Comparison of ENCODE assay signal across 28 cellular contexts in the genomic region with DNA sequence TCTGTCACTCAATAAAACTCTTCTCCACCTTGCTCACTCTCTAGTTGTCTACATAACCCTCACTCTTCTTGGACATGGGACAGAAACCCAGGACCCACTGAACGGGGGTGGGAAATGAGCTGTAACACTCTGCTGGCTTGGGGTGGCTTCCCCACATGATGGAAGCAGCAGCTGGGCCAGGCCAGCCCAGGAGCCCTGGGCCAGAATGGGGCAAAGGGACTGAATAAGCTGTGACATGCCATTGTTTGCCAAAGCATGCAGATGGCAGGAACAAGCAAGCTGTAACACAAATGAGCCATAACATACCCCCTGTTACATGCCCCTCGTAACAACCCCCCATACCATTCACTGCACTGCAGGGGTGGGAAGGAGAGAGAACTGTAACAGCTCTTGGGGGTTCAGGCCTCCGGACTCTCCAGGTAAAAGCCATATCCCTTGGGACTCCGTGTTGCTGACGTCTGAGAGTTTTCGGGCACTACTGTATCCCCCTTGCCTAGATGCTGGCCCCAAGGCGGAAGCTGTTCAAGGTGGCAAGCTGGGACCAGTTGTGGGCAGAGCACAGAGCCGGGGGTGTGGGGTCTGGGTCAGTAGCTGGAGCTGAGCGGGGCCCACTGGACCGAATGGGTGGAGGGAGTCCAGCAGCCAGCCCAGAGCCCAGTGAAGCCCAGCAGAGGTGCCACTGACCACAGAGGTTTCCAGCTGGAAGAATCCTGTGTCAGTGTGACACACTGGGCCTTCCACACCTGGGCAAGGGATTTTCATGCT. TPM values are rescaled to one million over a fixed set of nuclear protein-coding genes. Genes with fewer than 3 reads are reported as not detected.
A peak's percentile ranks its signal among the peaks of the same experiment; 100 is the strongest.
DNase-seq lines count a peak whose midpoint lies in the region; TF ChIP-seq lines count a peak whose summit lies in the region.
"Had no signal": no experiment of that assay in that cellular context is flagged by ENCODE, and none has a peak within 500 bp of the region (broad histone marks: within the 10 kb centered on the region; RNA-seq: fewer than 3 reads in every experiment).

No MANE protein-coding gene starts in this region.

- H3K9me3 ChIP-seq in endodermal cell (ENCODE audit: control insufficient read depth, low read length) (no peaks in the 10 kb centered on the region), neuronal stem cell (replicated peaks in 1 of 2; ENCODE audit: control insufficient read depth in 2 of 2, insufficient read depth in 1 of 2, low read depth in 1 of 2, low read length in 2 of 2) (peaks cover 0 to 2% of the 10 kb centered on the region in 2 donors)
- H3K9me3 ChIP-seq: BE2C, SJCRH30 had no signal

- H3K14ac ChIP-seq in neuronal stem cell (ENCODE audit: low read length): no peak overlapping the region

- no peaks in the 10 kb centered on the region for H3K79me1 ChIP-seq in neuronal stem cell (ENCODE audit: low read depth, low read length)

- peak overlapping the region; percentile 1 for H2BK5ac ChIP-seq in neuronal stem cell (ENCODE audit: low read length)

- no peak overlapping the region for H2BK120ac ChIP-seq in neuronal stem cell (ENCODE audit: low read depth, low read length)

- no peak overlapping the region for H2AFZ ChIP-seq in neuronal stem cell (ENCODE audit: low read length)

- no peak overlapping the region for H4K8ac ChIP-seq in neuronal stem cell (ENCODE audit: low read depth, low read length)

- H3K4ac ChIP-seq in neuronal stem cell (ENCODE audit: low read length): no peak overlapping the region

- H3K36me3 Mint-ChIP-seq in endodermal cell (ENCODE audit: low read depth): peaks cover 2% of the 10 kb centered on the region
- H3K36me3 Mint-ChIP-seq: CD14-positive monocyte; CD8-positive, alpha-beta memory T cell had no signal

- no peak overlapping the region for H3K4me3 Mint-ChIP-seq in endodermal cell
- H3K4me3 Mint-ChIP-seq: CD14-positive monocyte; CD8-positive, alpha-beta memory T cell; HFFc6 had no signal

- H3K4me1 Mint-ChIP-seq in endodermal cell: peaks cover 14% of the 10 kb centered on the region

- no peak overlapping the region for H3K18ac ChIP-seq in neuronal stem cell (ENCODE audit: low read length)

- H3K4me1 ChIP-seq in endodermal cell (ENCODE audit: control insufficient read depth, insufficient read depth, low read length): no peaks in the 10 kb centered on the region
- H3K4me1 ChIP-seq in neuronal stem cell (ENCODE audit: control insufficient read depth in 2 of 2, insufficient read depth in 1 of 2, low read depth in 1 of 2, low read length in 2 of 2): peaks cover under 1 to 3% of the 10 kb centered on the region in 2 donors
- H3K4me1 ChIP-seq: BE2C had no signal

- no peak for TF ChIP-seq CTCF in endodermal cell (conservative IDR thresholded peaks at IDR 0.05)

- no peaks in the 10 kb centered on the region for H3K9me3 Mint-ChIP-seq in endodermal cell
- H3K9me3 Mint-ChIP-seq: CD8-positive, alpha-beta memory T cell; HFFc6 had no signal

- no peak overlapping the region for H2AK5ac ChIP-seq in neuronal stem cell (ENCODE audit: low read depth, low read length)

- H3K27me3 ChIP-seq in endodermal cell (ENCODE audit: control insufficient read depth, insufficient read depth, low read length, poor library complexity, severe bottlenecking) (no peaks in the 10 kb centered on the region), neuronal stem cell (ENCODE audit: control insufficient read depth in 3 of 3, insufficient read depth in 3 of 3, low read depth in 1 of 3, low read length in 3 of 3) (peaks cover 0 to 39% (median 0%) of the 10 kb centered on the region in 3 experiments)
- H3K27me3 ChIP-seq: BE2C had no signal

- no peak overlapping the region for H3K27ac Mint-ChIP-seq in endodermal cell
- H3K27ac Mint-ChIP-seq: HFFc6 had no signal

- no peak overlapping the region for H3K4me3 ChIP-seq in endodermal cell (ENCODE audit: low read length)
- no peak overlapping the region for H3K4me3 ChIP-seq in neuronal stem cell (ENCODE audit: low read length in 2 of 2)
- H3K4me3 ChIP-seq: SJCRH30 had no signal

- H3K4me2 ChIP-seq in neuronal stem cell (ENCODE audit: insufficient read depth, low read length, poor library complexity, severe bottlenecking): no peak overlapping the region

- H3K9ac ChIP-seq in endodermal cell (ENCODE audit: extremely low read depth, low read length, poor library complexity, severe bottlenecking): no peak overlapping the region
- H3K9ac ChIP-seq in neuronal stem cell (ENCODE audit: low read depth, low read length, poor library complexity): no peak overlapping the region

- H2BK15ac ChIP-seq in neuronal stem cell (ENCODE audit: low read length): no peak overlapping the region

- peaks cover 4% of the 10 kb centered on the region for H3K36me3 ChIP-seq in endodermal cell (ENCODE audit: control insufficient read depth, insufficient read depth, low read length)
- H3K36me3 ChIP-seq in neuronal stem cell (replicated peaks in 1 of 2; ENCODE audit: control insufficient read depth in 2 of 2, insufficient read depth in 2 of 2, low read length in 2 of 2): no peaks in the 10 kb centered on the region
- H3K36me3 ChIP-seq: BE2C, SJCRH30 had no signal

- no peak overlapping the region for H3K27ac ChIP-seq in endodermal cell (ENCODE audit: low read depth, low read length)
- no peak overlapping the region for H3K27ac ChIP-seq in neuronal stem cell (replicated peaks; ENCODE audit: low read length)
- H3K27ac ChIP-seq: SJCRH30 had no signal

- no peak overlapping the region for H3K23ac ChIP-seq in neuronal stem cell (ENCODE audit: low read depth, low read length, poor library complexity)

- no peak overlapping the region for H4K91ac ChIP-seq in neuronal stem cell (ENCODE audit: low read depth, low read length, poor library complexity)

- peaks cover 18% of the 10 kb centered on the region for H3K27me3 Mint-ChIP-seq in endodermal cell (ENCODE audit: insufficient read depth)

- 86 to 95% methylated on average over 6 to 10 of the region's 10 CpGs for WGBS in endodermal cell (ENCODE audit: insufficient coverage in 1 of 2, insufficient read length in 1 of 2), 2 experiments
- no CpG with 5 or more reads among the region's 10 CpGs for WGBS in neuronal stem cell (ENCODE audit: extremely low coverage in 2 of 2, insufficient read length in 2 of 2, insufficient replicate concordance in 1 of 2), 2 donors

- DNase-seq in activated CD8-positive, alpha-beta memory T cell treated with anti-CD3 and anti-CD28 coated beads, Interleukin-2, amount 50 U/mL, for 48 hours: peak; percentile 32
- DNase-seq in activated CD8-positive, alpha-beta memory T cell treated with anti-CD3 and anti-CD28 coated beads for 24 hours: no peak
- DNase-seq in endodermal cell: peak; percentile 41
- no peak for DNase-seq in neuronal stem cell (ENCODE audit: low spot score)
- DNase-seq in activated CD4-positive, CD25-positive, alpha-beta regulatory T cell treated with anti-CD3 and anti-CD28 coated beads, Interleukin-2, amount 50 U/mL, for 72 hours: no peak
- DNase-seq in NCI-H748 (lab: John Stamatoyannopoulos, UW; ENCODE audit: unreplicated experiment): no peak
- no peak for DNase-seq in EL
- DNase-seq: 8988T; ACHN; BE2C; CD8-positive, alpha-beta memory T cell; DMS 273 treated with DMSO at 0.1 percent for 48 hours; DMS79; GF-D8; H7; HFFc6; KBM-7; MV-4-11; NCI-H1105; NCI-H1436 treated with DMSO at 0.1 percent for 48 hours; NCI-H187 treated with DMSO at 0.1 percent for 48 hours; NCI-H2107; NCI-H774; SJCRH30 had no signal

- no peak overlapping the region for H2BK12ac ChIP-seq in neuronal stem cell (ENCODE audit: low read length)

RNA-seq across cellular contexts. Expression of a gene that starts 56.1 kb away (rescaled TPM):
- not detected for total RNA-seq in endodermal cell
- not detected for polyA plus RNA-seq in endodermal cell (2013, experiment 1 of 2)
- polyA plus RNA-seq in endodermal cell (2013, experiment 2 of 2): not detected
- polyA plus RNA-seq in neuronal stem cell (2013, experiment 1 of 2): 0.03 TPM
- polyA plus RNA-seq in neuronal stem cell (2013, experiment 2 of 2): not detected
- total RNA-seq: CD8-positive, alpha-beta memory T cell; HFFc6; LHCN-M2; MCF 10A; Right ventricle myocardium inferior; SJCRH30 had no signal
- polyA plus RNA-seq: CD14-positive monocyte; CD8-positive, alpha-beta memory T cell had no signal

Comparison
In these comparisons a context has a peak if more than half of its experiments do, and no peak if none do; other contexts are left out.
1. DNase-seq: peak in activated CD8-positive, alpha-beta memory T cell treated with anti-CD3 and anti-CD28 coated beads, Interleukin-2, amount 50 U/mL, for 48 hours (single experiment) and endodermal cell (single experiment); none in activated CD8-positive, alpha-beta memory T cell treated with anti-CD3 and anti-CD28 coated beads for 24 hours (single experiment), neuronal stem cell (single experiment), activated CD4-positive, CD25-positive, alpha-beta regulatory T cell treated with anti-CD3 and anti-CD28 coated beads, Interleukin-2, amount 50 U/mL, for 72 hours (single experiment), NCI-H748 (single experiment) and EL (single experiment).